In genomic region chr10:80152820-80153219, GRCh38 we compare ENCODE assay signal across 27 cellular contexts. TPM values are rescaled to one million over a fixed set of nuclear protein-coding genes. Genes with fewer than 3 reads are reported as not detected.
A peak's percentile ranks its signal among the peaks of the same experiment; 100 is the strongest.
DNase-seq lines count a peak whose midpoint lies in the region; ATAC-seq, FAIRE-seq and TF ChIP-seq lines count a peak whose summit lies in the region.
"Had no signal": no experiment of that assay in that cellular context is flagged by ENCODE, and none has a peak within 500 bp of the region (broad histone marks: within the 10 kb centered on the region; RNA-seq: fewer than 3 reads in every experiment).

No MANE protein-coding gene starts in this region.

- FAIRE-seq in GM12892 (lab: Jason Lieb, UNC) = no peak
- FAIRE-seq: RCC 7860 had no signal

- H3K36me3 Mint-ChIP-seq in activated naive CD4-positive, alpha-beta T cell treated with anti-CD3 and anti-CD28 coated beads for 36 hours (ENCODE audit: low read depth) = peaks cover 69% of the 10 kb centered on the region
- peaks cover 82% of the 10 kb centered on the region for H3K36me3 Mint-ChIP-seq in activated naive CD4-positive, alpha-beta T cell treated with anti-CD3 and anti-CD28 coated beads, Interleukin-2, amount 10 ng/mL, durations not matched to agents 7 days and 5 days
- peaks cover 86% of the 10 kb centered on the region for H3K36me3 Mint-ChIP-seq in stimulated activated effector memory CD8-positive, alpha-beta T cell treated with anti-CD3 and anti-CD28 coated beads, Interleukin-12 subunit alpha, Interleukin-12 subunit beta, amount 100 ng/mL, for 72 hours

- peaks cover 12% of the 10 kb centered on the region for H3K9me3 Mint-ChIP-seq in activated naive CD4-positive, alpha-beta T cell treated with anti-CD3 and anti-CD28 coated beads for 36 hours
- H3K9me3 Mint-ChIP-seq in activated naive CD4-positive, alpha-beta T cell treated with anti-CD3 and anti-CD28 coated beads, Interleukin-2, amount 10 ng/mL, durations not matched to agents 7 days and 5 days = peaks cover 2% of the 10 kb centered on the region
- H3K9me3 Mint-ChIP-seq in stimulated activated effector memory CD8-positive, alpha-beta T cell treated with anti-CD3 and anti-CD28 coated beads, Interleukin-12 subunit alpha, Interleukin-12 subunit beta, amount 100 ng/mL, for 72 hours = peaks cover 3% of the 10 kb centered on the region
- H3K9me3 Mint-ChIP-seq: activated naive CD8-positive, alpha-beta T cell treated with anti-CD3 and anti-CD28 coated beads, Interleukin-2, amount 10 ng/mL, durations not matched to agents 7 days and 5 days; dendritic cell treated with granulocyte-macrophage colony-stimulating factor and Interleukin-4, amounts not matched to agents 40 ng/mL and 50 ng/mL, for 4 days had no signal

- DNase-seq in activated naive CD4-positive, alpha-beta T cell treated with anti-CD3 and anti-CD28 coated beads for 36 hours = no peak
- no peak for DNase-seq in activated naive CD4-positive, alpha-beta T cell treated with anti-CD3 and anti-CD28 coated beads, Interleukin-2, amount 10 ng/mL, durations not matched to agents 7 days and 5 days
- no peak for DNase-seq in stimulated activated effector memory CD8-positive, alpha-beta T cell treated with anti-CD3 and anti-CD28 coated beads, Interleukin-12 subunit alpha, Interleukin-12 subunit beta, amount 100 ng/mL, for 72 hours (ENCODE audit: low spot score in 2 of 2)
- DNase-seq in GM12892 (ENCODE audit: insufficient read length) = no peak
- DNase-seq: activated CD8-positive, alpha-beta memory T cell treated with anti-CD3 and anti-CD28 coated beads, Interleukin-2, amount 50 U/mL, for 4 hours; activated naive CD8-positive, alpha-beta T cell treated with anti-CD3 and anti-CD28 coated beads, Interleukin-2, amount 10 ng/mL, durations not matched to agents 7 days and 5 days; DND-41; foreskin melanocyte; KG1; kidney glomerular epithelial cell; mesenchymal stem cell; MV-4-11; NCI-H187 treated with DMSO at 0.1 percent for 48 hours; NCI-H345; nephron progenitor cell; SK-N-SH; stimulated activated CD4-positive, alpha-beta T cell treated with anti-CD3 and anti-CD28 coated beads, Interleukin-2, amount 100 ng/mL, for 24 hours; uterus had no signal

- TF ChIP-seq EP300 in Ishikawa (IDR thresholded peaks at IDR 0.05; ENCODE audit: borderline replicate concordance) = no peak

- no peaks in the 10 kb centered on the region for H3K27me3 Mint-ChIP-seq in activated naive CD4-positive, alpha-beta T cell treated with anti-CD3 and anti-CD28 coated beads for 36 hours (ENCODE audit: low read depth)
- no peaks in the 10 kb centered on the region for H3K27me3 Mint-ChIP-seq in activated naive CD4-positive, alpha-beta T cell treated with anti-CD3 and anti-CD28 coated beads, Interleukin-2, amount 10 ng/mL, durations not matched to agents 7 days and 5 days
- H3K27me3 Mint-ChIP-seq: activated naive CD8-positive, alpha-beta T cell treated with anti-CD3 and anti-CD28 coated beads, Interleukin-2, amount 10 ng/mL, durations not matched to agents 7 days and 5 days; dendritic cell treated with granulocyte-macrophage colony-stimulating factor and Interleukin-4, amounts not matched to agents 40 ng/mL and 50 ng/mL, for 4 days had no signal

- intact Hi-C loops in activated naive CD4-positive, alpha-beta T cell treated with anti-CD3 and anti-CD28 coated beads for 36 hours (cut with micrococcal nuclease) = no loop called here

- TF ChIP-seq POLR2A in GM12892 (IDR thresholded peaks at IDR 0.05; ENCODE audit: low read depth, low read length) = no peak

- H3K4me3 Mint-ChIP-seq in activated naive CD4-positive, alpha-beta T cell treated with anti-CD3 and anti-CD28 coated beads for 36 hours = no peak overlapping the region
- H3K4me3 Mint-ChIP-seq in activated naive CD4-positive, alpha-beta T cell treated with anti-CD3 and anti-CD28 coated beads, Interleukin-2, amount 10 ng/mL, durations not matched to agents 7 days and 5 days = no peak overlapping the region
- H3K4me3 Mint-ChIP-seq in stimulated activated effector memory CD8-positive, alpha-beta T cell treated with anti-CD3 and anti-CD28 coated beads, Interleukin-12 subunit alpha, Interleukin-12 subunit beta, amount 100 ng/mL, for 72 hours = no peak overlapping the region
- H3K4me3 Mint-ChIP-seq: activated naive CD8-positive, alpha-beta T cell treated with anti-CD3 and anti-CD28 coated beads, Interleukin-2, amount 10 ng/mL, durations not matched to agents 7 days and 5 days; CD14-positive monocyte; dendritic cell treated with granulocyte-macrophage colony-stimulating factor and Interleukin-4, amounts not matched to agents 40 ng/mL and 50 ng/mL, for 4 days; nephron progenitor cell had no signal

- H3K27ac ChIP-seq in cingulate gyrus (ENCODE audit: low read depth, low read length) = peak overlapping the region; percentile 35
- H3K27ac ChIP-seq: HL-60, uterus had no signal

- no peaks in the 10 kb centered on the region for H3K4me1 Mint-ChIP-seq in activated naive CD4-positive, alpha-beta T cell treated with anti-CD3 and anti-CD28 coated beads for 36 hours (ENCODE audit: low read depth)
- peaks cover 6% of the 10 kb centered on the region for H3K4me1 Mint-ChIP-seq in activated naive CD4-positive, alpha-beta T cell treated with anti-CD3 and anti-CD28 coated beads, Interleukin-2, amount 10 ng/mL, durations not matched to agents 7 days and 5 days
- H3K4me1 Mint-ChIP-seq in stimulated activated effector memory CD8-positive, alpha-beta T cell treated with anti-CD3 and anti-CD28 coated beads, Interleukin-12 subunit alpha, Interleukin-12 subunit beta, amount 100 ng/mL, for 72 hours = peaks cover 11% of the 10 kb centered on the region

- TF ChIP-seq RAD21 in Ishikawa (IDR thresholded peaks at IDR 0.05; ENCODE audit: low read depth) = no peak

- H3K27ac Mint-ChIP-seq in activated naive CD4-positive, alpha-beta T cell treated with anti-CD3 and anti-CD28 coated beads for 36 hours = peak overlapping the region; percentile 63
- no peak overlapping the region for H3K27ac Mint-ChIP-seq in activated naive CD4-positive, alpha-beta T cell treated with anti-CD3 and anti-CD28 coated beads, Interleukin-2, amount 10 ng/mL, durations not matched to agents 7 days and 5 days
- H3K27ac Mint-ChIP-seq in stimulated activated effector memory CD8-positive, alpha-beta T cell treated with anti-CD3 and anti-CD28 coated beads, Interleukin-12 subunit alpha, Interleukin-12 subunit beta, amount 100 ng/mL, for 72 hours = peak overlapping the region; percentile 86
- H3K27ac Mint-ChIP-seq: activated naive CD8-positive, alpha-beta T cell treated with anti-CD3 and anti-CD28 coated beads, Interleukin-2, amount 10 ng/mL, durations not matched to agents 7 days and 5 days; dendritic cell treated with granulocyte-macrophage colony-stimulating factor and Interleukin-4, amounts not matched to agents 40 ng/mL and 50 ng/mL, for 4 days; nephron progenitor cell had no signal

- CTCF ChIA-PET in activated naive CD4-positive, alpha-beta T cell treated with anti-CD3 and anti-CD28 coated beads for 36 hours (lab: Charles Lee) = interaction anchor here (1.4 kb wide), 1 partner anchor 9 kb away, joined by 5 read pairs; no protein-coding TSS in a partner anchor
- CTCF ChIA-PET in activated naive CD4-positive, alpha-beta T cell treated with anti-CD3 and anti-CD28 coated beads, Interleukin-2, amount 10 ng/mL, durations not matched to agents 7 days and 5 days (lab: Charles Lee) = no interaction called here

- no peak for ATAC-seq in stimulated activated effector memory CD8-positive, alpha-beta T cell treated with anti-CD3 and anti-CD28 coated beads, Interleukin-12 subunit alpha, Interleukin-12 subunit beta, amount 100 ng/mL, for 72 hours
- ATAC-seq in HG03280 (IDR thresholded peaks at IDR 0.05; ENCODE audit: unreplicated experiment) = no peak
- ATAC-seq in GM19328 (IDR thresholded peaks at IDR 0.05; ENCODE audit: unreplicated experiment) = no peak
- ATAC-seq: activated CD4-positive, CD25-positive, alpha-beta regulatory T cell treated with anti-CD3 and anti-CD28 coated beads, Interleukin-2, amount 50 U/mL, for 24 hours had no signal

TF ChIP-seq in Ishikawa, 13 proteins besides CTCF, POLR2A, EP300 and RAD21:
- peak; percentile 78 for TF ChIP-seq NFIC (IDR thresholded peaks at IDR 0.05)
- TF ChIP-seq TAF1 (IDR thresholded peaks at IDR 0.05; ENCODE audit: low read depth) = no peak

RNA-seq across cellular contexts. Expression of gene PLAC9, which starts 20.3 kb away (rescaled TPM):
- total RNA-seq in activated naive CD4-positive, alpha-beta T cell treated with anti-CD3 and anti-CD28 coated beads for 36 hours = not detected
- polyA plus RNA-seq in GM12892 (2012; ENCODE audit: missing spikeins) = not detected
- total RNA-seq: activated naive CD8-positive, alpha-beta T cell treated with anti-CD3 and anti-CD28 coated beads, Interleukin-2, amount 10 ng/mL, durations not matched to agents 7 days and 5 days had no signal
- polyA plus RNA-seq: CD14-positive monocyte had no signal

RNA-seq across cellular contexts. Expression of gene ANXA11, which starts 52.5 kb away (rescaled TPM):
- 100 to 1,000 TPM; 142 TPM for total RNA-seq in activated naive CD4-positive, alpha-beta T cell treated with anti-CD3 and anti-CD28 coated beads for 36 hours
- polyA plus RNA-seq in GM12892 (2012; ENCODE audit: missing spikeins) = 107 TPM
